ENCODE assay signal across 1 cellular context in the genomic region with DNA sequence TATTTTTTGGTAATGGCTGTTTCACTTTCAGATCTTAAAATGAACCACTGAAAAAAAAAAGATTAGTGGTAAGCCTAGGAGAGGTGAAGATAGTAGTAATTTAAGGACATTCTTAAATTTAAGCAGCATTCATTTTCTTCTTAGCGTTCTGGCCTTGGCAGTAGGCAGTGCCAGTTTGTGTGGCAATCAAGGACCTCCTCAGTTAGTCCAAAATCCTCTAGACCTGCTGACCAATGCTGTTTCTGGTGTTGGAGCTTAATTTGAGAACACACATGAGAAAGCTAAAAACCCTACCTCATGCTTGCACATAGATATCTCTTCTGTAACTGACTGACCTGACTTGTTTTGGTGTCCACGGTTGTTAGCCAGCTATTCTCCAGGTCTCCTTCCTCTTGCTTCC.
TF ChIP-seq lines count a peak whose summit lies in the region.

No MANE protein-coding gene starts in this region.

TF ChIP-seq in SK-N-SH, 30 proteins besides CTCF, POLR2A, EP300 and RAD21 (continued from another document):
- no peak for TF ChIP-seq RFX5 (IDR thresholded peaks at IDR 0.05; ENCODE audit: low read length)
- TF ChIP-seq USF1 (IDR thresholded peaks at IDR 0.05; ENCODE audit: borderline replicate concordance, low read depth) = no peak
- no peak for TF ChIP-seq MEF2A (IDR thresholded peaks at IDR 0.05; ENCODE audit: borderline replicate concordance, low read depth)
